Comparison of ENCODE assay signal across 1 cellular context in the genomic region with DNA sequence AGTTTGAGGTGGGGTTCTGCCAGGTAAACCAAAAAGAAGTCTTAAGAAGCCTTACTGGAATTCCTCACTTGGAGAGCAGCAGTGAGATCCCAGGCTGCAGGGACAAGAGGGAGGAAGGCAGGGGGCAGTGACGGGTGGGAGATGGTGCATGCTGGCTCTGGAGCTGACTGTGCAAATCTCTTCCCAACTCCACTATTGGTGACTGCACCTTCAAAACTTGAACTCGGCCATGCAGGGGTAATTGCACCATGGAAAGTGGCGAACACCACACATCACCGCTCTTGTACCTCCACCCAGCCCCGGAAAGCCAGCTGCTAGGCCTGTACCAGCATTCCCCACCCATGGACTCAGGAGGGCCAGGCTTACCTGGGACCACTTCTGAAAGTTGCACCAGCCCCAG.
TF ChIP-seq lines count a peak whose summit lies in the region.

No MANE protein-coding gene starts in this region.

TF ChIP-seq in SK-N-SH treated with all-trans-retinoic acid at 6 μM for 48 hours, 23 proteins besides CTCF, POLR2A, EP300 and RAD21 (continued from another document):
- TF ChIP-seq CSRNP3 (CRISPR knock-in tag; IDR thresholded peaks at IDR 0.05) (no peak), ISL1 (CRISPR knock-in tag; IDR thresholded peaks at IDR 0.05) (no peak)
